Comparison of ENCODE assay signal across 8 cellular contexts in the genomic region with DNA sequence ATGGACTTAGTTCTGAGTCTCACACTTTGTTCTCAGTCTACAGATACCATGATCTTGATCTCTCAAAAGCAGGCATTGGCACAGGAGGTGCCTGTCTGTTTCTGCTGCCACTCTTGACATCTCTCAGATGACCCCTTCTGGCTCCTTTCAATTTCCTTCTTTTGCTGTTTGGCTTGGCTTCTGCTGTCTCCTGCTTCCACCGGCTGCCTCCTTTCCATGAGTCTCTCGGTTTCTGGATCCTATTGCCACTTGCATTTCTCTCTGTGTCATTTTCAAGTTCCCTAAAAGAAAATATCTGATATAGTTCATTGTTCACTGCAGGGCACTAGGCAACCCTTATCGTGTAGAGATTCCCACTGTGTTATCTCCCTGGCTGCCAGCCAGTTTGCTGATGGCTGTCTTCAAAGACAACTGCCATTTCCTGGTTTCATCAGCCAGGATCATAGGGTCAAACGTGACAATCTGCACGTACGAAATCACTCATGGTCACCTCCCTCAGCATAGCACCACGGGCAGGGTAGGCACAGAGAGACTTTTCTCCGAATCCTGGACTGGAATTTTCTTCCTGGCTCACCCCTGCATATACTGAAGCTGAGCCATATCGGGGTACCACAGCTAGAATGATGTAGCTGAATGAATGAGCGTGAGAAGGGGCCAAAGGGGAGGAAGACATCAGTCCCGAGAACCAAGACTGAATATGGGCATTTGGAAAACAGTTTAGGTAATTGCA.
DNase-seq lines count a peak whose midpoint lies in the region; ATAC-seq lines count a peak whose summit lies in the region.

No MANE protein-coding gene starts in this region.

- H3K9me3 Mint-ChIP-seq in natural killer cell treated with Interleukin-12 subunit alpha and Interleukin-12 subunit beta and Interleukin-15 and Interleukin-18, amount 100 ng/mL, for 72 hours = no peaks in the 10 kb centered on the region

- H3K36me3 Mint-ChIP-seq in natural killer cell treated with Interleukin-12 subunit alpha and Interleukin-12 subunit beta and Interleukin-15 and Interleukin-18, amount 100 ng/mL, for 72 hours = no peaks in the 10 kb centered on the region

- H3K4me3 Mint-ChIP-seq in natural killer cell treated with Interleukin-12 subunit alpha and Interleukin-12 subunit beta and Interleukin-15 and Interleukin-18, amount 100 ng/mL, for 72 hours = peak overlapping the region; percentile 9

- DNase-seq in COLO829 (ENCODE audit: low spot score) (peak; percentile 36), NCI-H2029 (lab: John Stamatoyannopoulos, UW) (peak; percentile 80), dermis blood vessel endothelial cell (peak; percentile 68), cortex of kidney (lab: John Stamatoyannopoulos, UW) (no peak), NCI-H1417 treated with DMSO at 0.1 percent for 48 hours (lab: John Stamatoyannopoulos, UW) (no peak), NCI-H187 (lab: John Stamatoyannopoulos, UW) (no peak), sciatic nerve (ENCODE audit: low spot score) (no peak)
- DNase-seq in natural killer cell treated with Interleukin-12 subunit alpha and Interleukin-12 subunit beta and Interleukin-15 and Interleukin-18, amount 100 ng/mL, for 72 hours (ENCODE audit: low spot score) = no peak

- H3K27ac Mint-ChIP-seq in natural killer cell treated with Interleukin-12 subunit alpha and Interleukin-12 subunit beta and Interleukin-15 and Interleukin-18, amount 100 ng/mL, for 72 hours = peak overlapping the region; percentile 63 to 84

- H3K4me1 Mint-ChIP-seq in natural killer cell treated with Interleukin-12 subunit alpha and Interleukin-12 subunit beta and Interleukin-15 and Interleukin-18, amount 100 ng/mL, for 72 hours (ENCODE audit: low read depth in 2 of 2) = peaks cover 12 to 15% of the 10 kb centered on the region in 2 donors

- peaks cover 14 to 20% of the 10 kb centered on the region in 2 donors for H3K27me3 Mint-ChIP-seq in natural killer cell treated with Interleukin-12 subunit alpha and Interleukin-12 subunit beta and Interleukin-15 and Interleukin-18, amount 100 ng/mL, for 72 hours

- intact Hi-C loops in sciatic nerve (cut with DNase I) = no loop called here

- peak in 1 of 2 donors; percentile 61 for ATAC-seq in natural killer cell treated with Interleukin-12 subunit alpha and Interleukin-12 subunit beta and Interleukin-15 and Interleukin-18, amount 100 ng/mL, for 72 hours
- no peak for ATAC-seq in sciatic nerve

Comparison
In these comparisons a context has a peak if more than half of its experiments do, and no peak if none do; other contexts are left out.
1. DNase-seq: peak in COLO829 (single experiment), NCI-H2029 (single experiment) and dermis blood vessel endothelial cell (single experiment); none in natural killer cell treated with Interleukin-12 subunit alpha and Interleukin-12 subunit beta and Interleukin-15 and Interleukin-18, amount 100 ng/mL, for 72 hours (single experiment), cortex of kidney (single experiment), NCI-H1417 treated with DMSO at 0.1 percent for 48 hours (single experiment), NCI-H187 (0 of 2) and sciatic nerve (single experiment).